ENCODE assay signal across 9 cellular contexts in the genomic region with DNA sequence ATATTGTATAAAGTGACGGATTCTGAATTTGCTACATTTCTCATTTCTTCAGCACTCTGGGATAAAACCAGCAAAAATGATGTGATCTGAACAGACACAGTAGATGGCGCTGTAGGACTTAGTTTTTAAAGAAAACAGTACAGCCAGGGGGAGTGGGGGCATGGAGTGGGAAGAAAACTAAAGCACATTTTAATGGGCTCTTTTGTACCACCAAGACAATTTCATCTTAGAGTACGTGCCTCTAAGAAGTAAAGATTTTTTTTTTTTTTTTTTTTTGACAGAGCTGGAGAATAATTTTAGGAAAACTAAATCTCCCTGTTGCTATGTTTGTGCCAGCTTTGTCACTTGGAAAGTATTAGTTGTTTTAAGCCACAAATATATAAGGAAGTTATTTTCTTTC.
DNase-seq lines count a peak whose midpoint lies in the region; ATAC-seq and TF ChIP-seq lines count a peak whose summit lies in the region.
"Had no signal": no experiment of that assay in that cellular context is flagged by ENCODE, and none has a peak within 500 bp of the region (broad histone marks: within the 10 kb centered on the region; RNA-seq: fewer than 3 reads in every experiment).

No MANE protein-coding gene starts in this region.

- peaks cover 32% of the 10 kb centered on the region for H3K4me1 ChIP-seq in SJSA1 (replicated peaks)

- H3K4me1 Mint-ChIP-seq in MCF 10A (ENCODE audit: insufficient read depth, unreplicated experiment): peaks cover 39% of the 10 kb centered on the region

- no peaks in the 10 kb centered on the region for H3K9me3 Mint-ChIP-seq in MCF 10A (ENCODE audit: unreplicated experiment)

- ATAC-seq in GM19328 (IDR thresholded peaks at IDR 0.05; ENCODE audit: unreplicated experiment): no peak

- no peaks in the 10 kb centered on the region for H3K27me3 ChIP-seq in SJSA1 (replicated peaks)
- H3K27me3 ChIP-seq: BLaER1 had no signal

- no peak overlapping the region for H3K4me3 Mint-ChIP-seq in MCF 10A (ENCODE audit: unreplicated experiment)

- H3K9me3 ChIP-seq in SJSA1 (replicated peaks): no peaks in the 10 kb centered on the region

- H3K36me3 ChIP-seq in SJSA1: no peaks in the 10 kb centered on the region
- H3K36me3 ChIP-seq: BLaER1 had no signal

- no peak overlapping the region for H3K4me3 ChIP-seq in NB4 (ENCODE audit: low read depth, low read length)
- H3K4me3 ChIP-seq in SJSA1: no peak overlapping the region
- H3K4me3 ChIP-seq: BLaER1 had no signal

- CTCF ChIA-PET in MCF 10A (lab: Yijun Ruan, JAX): interaction anchor here (0.6 to 4.0 kb wide), 38 partner anchors 10 to 880 kb away, joined by 3 to 47 read pairs (median 4); no protein-coding TSS in a partner anchor

- peak overlapping the region; percentile 81 for H3K27ac Mint-ChIP-seq in MCF 10A (ENCODE audit: low read depth, unreplicated experiment)

- peak; percentile 77 for DNase-seq in NCI-H510A treated with DMSO at 0.1 percent for 48 hours (lab: John Stamatoyannopoulos, UW)
- no peak for DNase-seq in NCI-H510A (lab: John Stamatoyannopoulos, UW)
- peak; percentile 77 for DNase-seq in NB4 (ENCODE audit: low read depth)
- peak; percentile 74 to 81 for DNase-seq in SJSA1 (ENCODE audit: low read depth in 1 of 2, low spot score in 2 of 2)
- DNase-seq in MCF 10A (ENCODE audit: unreplicated experiment): peak; percentile 77
- DNase-seq in islet precursor cell: peak; percentile 76
- DNase-seq in stimulated activated CD4-positive, alpha-beta T cell treated with anti-CD3 and anti-CD28 coated beads, Interleukin-1b, Interleukin-23, amount 100 ng/mL, for 24 hours (ENCODE audit: low read depth in 4 of 4, low spot score in 1 of 4): peak; percentile 10 to 21 (median 18)

- POLR2A ChIA-PET in MCF 10A (lab: Yijun Ruan, JAX): interaction anchor here (0.6 to 3.3 kb wide), 21 partner anchors 10 to 872 kb away, joined by 3 to 14 read pairs (median 4); a partner anchor contains a TSS

- no peaks in the 10 kb centered on the region for H3K36me3 Mint-ChIP-seq in MCF 10A (ENCODE audit: insufficient read depth, unreplicated experiment)

- intact Hi-C loops in MCF 10A (cut with micrococcal nuclease): loop anchor here (1.0 to 10.0 kb wide), 10 partner anchors 141 to 873 kb away; no protein-coding TSS in a partner anchor

- BruUV-seq in MCF 10A (replicated peaks; lab: Mats Ljungman, UMichigan): no TSS peak

- TF ChIP-seq POLR2A in NB4 (IDR thresholded peaks at IDR 0.05; ENCODE audit: extremely low read depth, insufficient read length): no peak

- no peaks in the 10 kb centered on the region for H3K27me3 Mint-ChIP-seq in MCF 10A (ENCODE audit: insufficient read depth, unreplicated experiment)

- H3K27ac ChIP-seq in SJSA1: no peak overlapping the region
- H3K27ac ChIP-seq: BLaER1 had no signal

- peak; percentile 55 for TF ChIP-seq CTCF in NB4 (IDR thresholded peaks at IDR 0.05; ENCODE audit: low read depth, low read length)
- peak; percentile 81 for TF ChIP-seq CTCF in MCF 10A (IDR thresholded peaks at IDR 0.05; ENCODE audit: unreplicated experiment)
